ENCODE assay signal across 19 cellular contexts in the genomic region with DNA sequence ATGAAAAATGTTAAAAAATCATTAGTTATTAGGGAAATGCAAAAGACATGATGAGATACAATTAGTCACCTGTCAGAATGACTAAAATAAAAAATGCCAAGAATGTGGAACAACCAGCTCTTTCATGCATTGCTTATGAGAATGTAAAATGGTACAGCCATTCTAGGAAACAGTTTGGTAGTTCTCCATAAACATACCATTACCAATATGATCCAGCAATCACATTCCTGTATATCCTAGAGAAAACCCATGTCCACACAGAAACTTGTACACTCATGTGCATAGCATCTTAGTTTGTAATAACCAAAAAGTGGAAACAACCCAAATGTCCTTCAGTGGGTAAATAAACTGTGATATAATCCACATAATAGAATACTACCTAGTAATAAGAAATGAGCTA.
DNase-seq lines count a peak whose midpoint lies in the region; ATAC-seq, FAIRE-seq and TF ChIP-seq lines count a peak whose summit lies in the region.
"Had no signal": no experiment of that assay in that cellular context is flagged by ENCODE, and none has a peak within 500 bp of the region (broad histone marks: within the 10 kb centered on the region; RNA-seq: fewer than 3 reads in every experiment).

No MANE protein-coding gene starts in this region.

- no peaks in the 10 kb centered on the region for H4K20me1 ChIP-seq in keratinocyte (ENCODE audit: control insufficient read depth, extremely low read depth, insufficient read depth, low read length)

- peak overlapping the region; percentile 41 for H3K4me2 ChIP-seq in keratinocyte (ENCODE audit: control insufficient read depth, extremely low read depth, insufficient read depth, low read depth, low read length)

- H3K9me3 ChIP-seq in keratinocyte (ENCODE audit: control insufficient read depth, low read depth, low read length), result no peaks in the 10 kb centered on the region
- no peaks in the 10 kb centered on the region for H3K9me3 ChIP-seq in upper lobe of left lung
- H3K9me3 ChIP-seq: lower lobe of right lung, right lobe of liver had no signal

- in situ Hi-C loops in astrocyte of the cerebellum (cut with HindIII; ENCODE audit: low sequenced_read_pairs) (no loop called here), KBM-7 (cut with MboI; ENCODE audit: low pct_unique_long_range_greater_than_20kb, low sequenced_read_pairs) (no loop called here)

- H3K79me2 ChIP-seq in keratinocyte (ENCODE audit: control insufficient read depth, insufficient read depth, low read length), result no peaks in the 10 kb centered on the region

- H3K27me3 ChIP-seq in keratinocyte (ENCODE audit: control insufficient read depth, extremely low read depth, insufficient read depth, low read length), result no peaks in the 10 kb centered on the region
- no peaks in the 10 kb centered on the region for H3K27me3 ChIP-seq in upper lobe of left lung
- H3K27me3 ChIP-seq: ascending aorta, right lobe of liver, transverse colon had no signal

- no peak for ATAC-seq in upper lobe of left lung (ENCODE audit: low FRiP score in 2 of 2)
- ATAC-seq: lower lobe of right lung, right lobe of liver had no signal

- no peak overlapping the region for H3K27ac Mint-ChIP-seq in HFFc6

- H3K4me1 ChIP-seq in keratinocyte (ENCODE audit: control insufficient read depth, extremely low read depth, insufficient read depth, low read length) (peaks cover 10% of the 10 kb centered on the region), upper lobe of left lung (no peaks in the 10 kb centered on the region)
- H3K4me1 ChIP-seq: ascending aorta, lower lobe of right lung, right lobe of liver, transverse colon had no signal

- no peaks in the 10 kb centered on the region for H3K36me3 ChIP-seq in keratinocyte (ENCODE audit: control insufficient read depth in 2 of 2, extremely low read depth in 1 of 2, insufficient read depth in 2 of 2, low read length in 2 of 2)
- no peaks in the 10 kb centered on the region for H3K36me3 ChIP-seq in upper lobe of left lung
- H3K36me3 ChIP-seq: ascending aorta, lower lobe of right lung, right lobe of liver, transverse colon had no signal

- no peaks in the 10 kb centered on the region; the same call in 1 of the 2 replicates for H3K27me3 Mint-ChIP-seq in HFFc6 (ENCODE audit: insufficient read depth)

- H3K27ac ChIP-seq in keratinocyte (ENCODE audit: control insufficient read depth, insufficient read depth, low read length) (no peak overlapping the region), upper lobe of left lung (no peak overlapping the region)
- H3K27ac ChIP-seq: ascending aorta, lower lobe of right lung, right lobe of liver, transverse colon had no signal

- H3K4me1 Mint-ChIP-seq in HFFc6 (ENCODE audit: low read depth), result no peaks in the 10 kb centered on the region; the same call in 1 of the 2 replicates

- no peak overlapping the region for H3K9ac ChIP-seq in keratinocyte (ENCODE audit: control insufficient read depth, extremely low read depth, insufficient read depth, low read length)

- H3K4me3 ChIP-seq in AG09309 (ENCODE audit: control insufficient read depth, low read depth, low read length) (no peak overlapping the region), astrocyte of the cerebellum (ENCODE audit: low read depth, low read length) (no peak overlapping the region), keratinocyte (ENCODE audit: control insufficient read depth in 2 of 3, extremely low read depth in 1 of 3, insufficient read depth in 2 of 3, low read depth in 1 of 3, low read length in 3 of 3) (no peak overlapping the region), upper lobe of left lung (no peak overlapping the region)
- H3K4me3 ChIP-seq: ascending aorta, lower lobe of right lung, right lobe of liver, transverse colon had no signal

- peaks cover 2% of the 10 kb centered on the region for H3K9me1 ChIP-seq in keratinocyte (ENCODE audit: control insufficient read depth, extremely low read depth, insufficient read depth, low read length)

- H3K4me3 Mint-ChIP-seq in HFFc6, result no peak overlapping the region

- TF ChIP-seq POLR2A in GM12892 (IDR thresholded peaks at IDR 0.05; ENCODE audit: low read depth, low read length), result no peak
- no peak for TF ChIP-seq POLR2A in upper lobe of left lung (IDR thresholded peaks at IDR 0.05)

- H2AFZ ChIP-seq in keratinocyte (ENCODE audit: control insufficient read depth, low read length), result no peak overlapping the region

- TF ChIP-seq CTCF in AG09309 (IDR thresholded peaks at IDR 0.05; ENCODE audit: control insufficient read depth, insufficient read depth, low read depth, low read length, missing control alignments) (no peak), HFFc6 (IDR thresholded peaks at IDR 0.05) (no peak), astrocyte of the cerebellum (IDR thresholded peaks at IDR 0.05; ENCODE audit: low read depth, low read length, missing control alignments) (no peak), keratinocyte (optimal IDR thresholded peaks at IDR 0.05 in 1 of 3, IDR thresholded peaks at IDR 0.05 in 1 of 3, conservative IDR thresholded peaks at IDR 0.05 in 1 of 3; ENCODE audit: extremely low read depth in 1 of 3, insufficient read depth in 2 of 3, low read length in 3 of 3) (no peak), upper lobe of left lung (IDR thresholded peaks at IDR 0.05) (no peak)

- H3K9me3 Mint-ChIP-seq in HFFc6, result peaks cover 37% of the 10 kb centered on the region

- DNase-seq in AG09309 (ENCODE audit: low read depth) (peak; percentile 2), HFFc6 (peak; percentile 70), astrocyte of the cerebellum (ENCODE audit: low read depth) (peak; percentile 32), keratinocyte (ENCODE audit: low read depth, low spot score) (peak; percentile 13), KBM-7 (no peak), GM12892 (ENCODE audit: insufficient read length) (no peak), NCI-H774 (lab: John Stamatoyannopoulos, UW) (no peak), upper lobe of left lung (no peak)
- DNase-seq: activated naive CD4-positive, alpha-beta T cell treated with Interleukin-2 at 50 U/mL for 16 hours; head of caudate nucleus; lower lobe of right lung; NCI-H1092; NCI-H2029 treated with DMSO at 0.1 percent for 48 hours; right lobe of liver; Right ventricle myocardium superior; stimulated activated naive CD4-positive, alpha-beta T cell treated with Interleukin-2 at 50 U/mL for 16 hours; transverse colon had no signal

- peaks cover 40% of the 10 kb centered on the region for H3K36me3 Mint-ChIP-seq in HFFc6 (ENCODE audit: low read depth)

- no peak for TF ChIP-seq EP300 in upper lobe of left lung (IDR thresholded peaks at IDR 0.05)

- peak; percentile 87 for FAIRE-seq in keratinocyte (lab: Jason Lieb, UNC)
- FAIRE-seq in GM12892 (lab: Jason Lieb, UNC), result no peak
- FAIRE-seq: G401.6 had no signal

- dilution Hi-C loops in keratinocyte (cut with MboI; ENCODE audit: extremely low pct_ligation_motif_present, low sequenced_read_pairs), result no loop called here

Comparison
In these comparisons a context has a peak if more than half of its experiments do, and no peak if none do; other contexts are left out.
1. DNase-seq: peak in AG09309 (single experiment), HFFc6 (single experiment), astrocyte of the cerebellum (single experiment) and keratinocyte (single experiment); none in KBM-7 (single experiment), GM12892 (single experiment), NCI-H774 (single experiment) and upper lobe of left lung (0 of 2).